9 cellular contexts compared by ENCODE assay signal in genomic region chr19:45405435-45406164, GRCh38. TPM values are rescaled to one million over a fixed set of nuclear protein-coding genes. Genes with fewer than 3 reads are reported as not detected.
DNase-seq lines count a peak whose midpoint lies in the region; ATAC-seq, FAIRE-seq and TF ChIP-seq lines count a peak whose summit lies in the region.
"Had no signal": no experiment of that assay in that cellular context is flagged by ENCODE, and none has a peak within 500 bp of the region (broad histone marks: within the 10 kb centered on the region; RNA-seq: fewer than 3 reads in every experiment).

No MANE protein-coding gene starts in this region.

- peak overlapping the region; percentile 86 for H2AFZ ChIP-seq in HepG2 (ENCODE audit: low read length)

- TF ChIP-seq EP300 in HepG2 (IDR thresholded peaks at IDR 0.05; ENCODE audit: low read depth in 2 of 2, low read length in 2 of 2) (0 out of 4 replicates have a peak, but pooled peaks of 1 of the 2 experiments have one; percentile 3), HepG2 (CRISPR knock-in tag; IDR thresholded peaks at IDR 0.05; ENCODE audit: borderline replicate concordance) (no peak)

- H3K4me1 ChIP-seq in BE2C = no peaks in the 10 kb centered on the region; the same call in none of the 2 replicates
- peaks cover 29% of the 10 kb centered on the region for H3K4me1 ChIP-seq in HepG2 (ENCODE audit: insufficient read depth, low read length)

- 0 out of 2 replicates have a peak, but pooled peaks have one; percentile 4 for TF ChIP-seq RAD21 in HepG2 (CRISPR knock-in tag; IDR thresholded peaks at IDR 0.05)

- TF ChIP-seq POLR2A in GM19099 (IDR thresholded peaks at IDR 0.05; ENCODE audit: extremely low read depth, insufficient read length, low read depth) (peak; percentile 8), HepG2 (IDR thresholded peaks at IDR 0.05; ENCODE audit: insufficient read depth in 1 of 2, low read depth in 2 of 2, low read length in 2 of 2) (peak; percentile 48 to 76; a peak in 2 of 4 replicates)

- peak overlapping the region; percentile 95 for H3K27ac Mint-ChIP-seq in activated CD4-positive, alpha-beta T cell treated with anti-CD3 and anti-CD28 coated beads, Interleukin-2, amount 10 ng/mL, durations not matched to agents 7 days and 5 days

- peaks cover 23% of the 10 kb centered on the region for H3K36me3 ChIP-seq in BE2C
- H3K36me3 ChIP-seq in HepG2 (replicated peaks in 1 of 2; ENCODE audit: control insufficient read depth in 1 of 2, insufficient read depth in 2 of 2, low read length in 2 of 2) = peaks cover 7 to 8% of the 10 kb centered on the region in 2 experiments; a peak in 3 of 5 replicates

- intact Hi-C loops in HepG2 (cut with micrococcal nuclease; ENCODE audit: unreplicated experiment) = no loop called here

- TF ChIP-seq CTCF in BE2C (IDR thresholded peaks at IDR 0.05; ENCODE audit: low read depth, low read length) (no peak), HepG2 (CRISPR knock-in tag; IDR thresholded peaks at IDR 0.05) (no peak)

- H3K4me3 Mint-ChIP-seq in activated CD4-positive, alpha-beta T cell treated with anti-CD3 and anti-CD28 coated beads, Interleukin-2, amount 10 ng/mL, durations not matched to agents 7 days and 5 days = peak overlapping the region; percentile 85

- CTCF ChIA-PET in activated CD4-positive, alpha-beta T cell treated with anti-CD3 and anti-CD28 coated beads, Interleukin-2, amount 10 ng/mL, durations not matched to agents 7 days and 5 days (lab: Charles Lee) = interaction anchor here (0.7 to 4.5 kb wide), 5 partner anchors 34 to 255 kb away, joined by 3 to 32 read pairs (median 3); no protein-coding TSS in a partner anchor
- CTCF ChIA-PET in HepG2 (lab: Yijun Ruan, JAX; ENCODE audit: low intra/inter-chr PET ratio, low total read pairs) = interaction anchor here (2.2 to 2.8 kb wide), 2 partner anchors 73 to 80 kb away, joined by 12 to 19 read pairs; no protein-coding TSS in a partner anchor

- DNase-seq in BE2C (peak; percentile 89), NCI-H510A treated with DMSO at 0.1 percent for 48 hours (lab: John Stamatoyannopoulos, UW) (peak; percentile 96), dedifferentiated amniotic fluid mesenchymal stem cell (ENCODE audit: extremely low spot score) (peak; percentile 80), HepG2 (ENCODE audit: low spot score) (peak; percentile 81)
- DNase-seq in activated CD4-positive, alpha-beta T cell treated with anti-CD3 and anti-CD28 coated beads, Interleukin-2, amount 10 ng/mL, durations not matched to agents 7 days and 5 days = peak; percentile 88
- peak; percentile 72 to 76 for DNase-seq in stimulated activated CD4-positive, alpha-beta T cell treated with anti-CD3 and anti-CD28 coated beads, Interleukin-2, amount 100 ng/mL, for 48 hours

- WGBS in HepG2 (ENCODE audit: low lambda C conversion rate) = 1% methylated on average over 17 of the region's 45 CpGs

- peaks cover 23% of the 10 kb centered on the region for H3K79me2 ChIP-seq in HepG2 (ENCODE audit: insufficient read depth, low read length)

- H3K27ac ChIP-seq in HepG2 (ENCODE audit: extremely low read length, insufficient read depth, low read length) = peak overlapping the region; percentile 92

- peak overlapping the region; percentile 94 for H3K9ac ChIP-seq in HepG2 (ENCODE audit: insufficient read depth, low read depth, low read length)

- peak overlapping the region; percentile 85 for H3K4me2 ChIP-seq in HepG2 (ENCODE audit: low read depth, low read length)

- FAIRE-seq in HepG2 (lab: Jason Lieb, UNC) = no peak
- FAIRE-seq: colon had no signal

- H3K27me3 ChIP-seq in BE2C = peaks cover 7% of the 10 kb centered on the region; the same call in 1 of the 2 replicates
- no peaks in the 10 kb centered on the region; a peak in 1 of 5 replicates for H3K27me3 ChIP-seq in HepG2 (ENCODE audit: control insufficient read depth in 1 of 2, insufficient read depth in 2 of 2, low read length in 2 of 2)

- POLR2A ChIA-PET in activated CD4-positive, alpha-beta T cell treated with anti-CD3 and anti-CD28 coated beads, Interleukin-2, amount 10 ng/mL, durations not matched to agents 7 days and 5 days (lab: Charles Lee) = no interaction called here
- POLR2A ChIA-PET in HepG2 (lab: Yijun Ruan, JAX) = interaction anchor here (0.7 to 1.0 kb wide), 4 partner anchors 10 to 178 kb away, joined by 3 to 4 read pairs (median 3); no protein-coding TSS in a partner anchor

- H3K9me3 ChIP-seq in BE2C (no peaks in the 10 kb centered on the region), HepG2 (ENCODE audit: low read length) (no peaks in the 10 kb centered on the region)

- H3K4me1 Mint-ChIP-seq in activated CD4-positive, alpha-beta T cell treated with anti-CD3 and anti-CD28 coated beads, Interleukin-2, amount 10 ng/mL, durations not matched to agents 7 days and 5 days = peaks cover 43% of the 10 kb centered on the region

- H3K27me3 Mint-ChIP-seq in activated CD4-positive, alpha-beta T cell treated with anti-CD3 and anti-CD28 coated beads, Interleukin-2, amount 10 ng/mL, durations not matched to agents 7 days and 5 days = peaks cover 19% of the 10 kb centered on the region

- in situ Hi-C loops in HepG2 (cut with HindIII; ENCODE audit: extremely low pct_ligation_motif_present, low pct_unique_long_range_greater_than_20kb) = no loop called here

- no peaks in the 10 kb centered on the region for H4K20me1 ChIP-seq in HepG2 (ENCODE audit: insufficient read depth, low read length)

- H3K4me3 ChIP-seq in BE2C (ENCODE audit: low read depth, low read length) = peak overlapping the region; percentile 89
- H3K4me3 ChIP-seq in HepG2 (replicated peaks in 1 of 3; ENCODE audit: insufficient read depth in 1 of 3, low read depth in 2 of 3, low read length in 3 of 3) = peak overlapping the region; percentile 75 to 84 (median 84)

- H3K36me3 Mint-ChIP-seq in activated CD4-positive, alpha-beta T cell treated with anti-CD3 and anti-CD28 coated beads, Interleukin-2, amount 10 ng/mL, durations not matched to agents 7 days and 5 days (ENCODE audit: low read depth) = peaks cover 1% of the 10 kb centered on the region

- ATAC-seq in HG03354 (IDR thresholded peaks at IDR 0.05; ENCODE audit: poor library complexity, severe bottlenecking, unreplicated experiment) (peak; percentile 47), HepG2 (peak; percentile 81)

- TSS peak; percentile 44 for BruUV-seq in HepG2 (replicated peaks; lab: Mats Ljungman, UMichigan)

- H3K9me3 Mint-ChIP-seq in activated CD4-positive, alpha-beta T cell treated with anti-CD3 and anti-CD28 coated beads, Interleukin-2, amount 10 ng/mL, durations not matched to agents 7 days and 5 days = no peaks in the 10 kb centered on the region

RNA-seq across cellular contexts. Expression of gene PPP1R13L, which starts 0.7 kb away (rescaled TPM):
- 0.77 TPM for polyA plus RNA-seq in BE2C (2012; ENCODE audit: insufficient read depth, insufficient read length, low read depth)
- total RNA-seq in activated CD4-positive, alpha-beta T cell treated with anti-CD3 and anti-CD28 coated beads, Interleukin-2, amount 10 ng/mL, durations not matched to agents 7 days and 5 days = 10 to 100 TPM; 15.5 to 17.7 TPM
- total RNA-seq in HepG2 (2016; rRNA removed; fragmentation: Illumina TruSeq; extraction: Trizol) = 1.3 and 1.6 TPM in 2 replicates
- total RNA-seq in HepG2 (2016; cell fraction: cytosol; rRNA removed; fragmentation: Illumina TruSeq; extraction: Trizol; ENCODE audit: low read depth) = 1.1 TPM in 2 replicates
- 1.5 and 1.9 TPM in 2 replicates for total RNA-seq in HepG2 (2016; cell fraction: insoluble cytoplasmic fraction; rRNA removed; fragmentation: Illumina TruSeq; extraction: Trizol)
- 2.2 and 2.4 TPM in 2 replicates for total RNA-seq in HepG2 (2016; cell fraction: membrane; rRNA removed; fragmentation: Illumina TruSeq; extraction: Trizol)
- total RNA-seq in HepG2 (2016; cell fraction: nucleus; rRNA removed; fragmentation: Illumina TruSeq; extraction: Trizol) = 3.1 and 3.3 TPM in 2 replicates
- 6.6 and 8.8 TPM in 2 replicates for polyA plus RNA-seq in HepG2 (2011; rRNA removed)
- 3.8 and 5.5 TPM in 2 replicates for polyA plus RNA-seq in HepG2 (2011; cell fraction: cytosol; rRNA removed)
- 38.9 and 47.2 TPM in 2 replicates for polyA plus RNA-seq in HepG2 (2011; cell fraction: nucleus; rRNA removed)
- 18.0 and 19.6 TPM in 2 replicates for polyA plus RNA-seq in HepG2 (2012)
- polyA plus RNA-seq in HepG2 (2016; cell fraction: cytosol; fragmentation: Illumina TruSeq; extraction: Trizol; ENCODE audit: low read depth) = 0.78 and 1.1 TPM in 2 replicates
- polyA plus RNA-seq in HepG2 (2016; cell fraction: insoluble cytoplasmic fraction; fragmentation: Illumina TruSeq; extraction: Trizol; ENCODE audit: low read depth) = 3.8 and 3.9 TPM in 2 replicates
- polyA plus RNA-seq in HepG2 (2016; cell fraction: membrane; fragmentation: Illumina TruSeq; extraction: Trizol; ENCODE audit: low read depth) = 1.6 and 1.9 TPM in 2 replicates
- polyA plus RNA-seq in HepG2 (2016; cell fraction: nucleus; fragmentation: Illumina TruSeq; extraction: Trizol; ENCODE audit: insufficient read depth, low read depth) = 8.3 and 10.5 TPM in 2 replicates
- 6.9 and 17.3 TPM in 2 replicates for polyA minus RNA-seq in HepG2 (2011; rRNA and poly(A)+ RNA removed; ENCODE audit: low replicate concordance)
- 13.4 and 14.9 TPM in 2 replicates for polyA minus RNA-seq in HepG2 (2011; cell fraction: cytosol; rRNA and poly(A)+ RNA removed)
- 8.0 and 9.2 TPM in 2 replicates for polyA minus RNA-seq in HepG2 (2011; cell fraction: nucleus; rRNA and poly(A)+ RNA removed)

RNA-seq across cellular contexts. Expression of gene POLR1G, which starts 0.8 kb away (rescaled TPM):
- polyA plus RNA-seq in BE2C (2012; ENCODE audit: insufficient read depth, insufficient read length, low read depth) = 16.9 TPM
- total RNA-seq in activated CD4-positive, alpha-beta T cell treated with anti-CD3 and anti-CD28 coated beads, Interleukin-2, amount 10 ng/mL, durations not matched to agents 7 days and 5 days = 1 to 10 TPM; 7.0 to 7.4 TPM
- 20.8 and 23.3 TPM in 2 replicates for total RNA-seq in HepG2 (2016; rRNA removed; fragmentation: Illumina TruSeq; extraction: Trizol)
- 2.6 TPM in 2 replicates for total RNA-seq in HepG2 (2016; cell fraction: cytosol; rRNA removed; fragmentation: Illumina TruSeq; extraction: Trizol; ENCODE audit: low read depth)
- 19.8 and 20.1 TPM in 2 replicates for total RNA-seq in HepG2 (2016; cell fraction: insoluble cytoplasmic fraction; rRNA removed; fragmentation: Illumina TruSeq; extraction: Trizol)
- 7.7 and 8.2 TPM in 2 replicates for total RNA-seq in HepG2 (2016; cell fraction: membrane; rRNA removed; fragmentation: Illumina TruSeq; extraction: Trizol)
- 9.2 and 11.6 TPM in 2 replicates for total RNA-seq in HepG2 (2016; cell fraction: nucleus; rRNA removed; fragmentation: Illumina TruSeq; extraction: Trizol)
- 3.5 and 4.3 TPM in 2 replicates for polyA plus RNA-seq in HepG2 (2011; rRNA removed)
- 2.5 and 3.4 TPM in 2 replicates for polyA plus RNA-seq in HepG2 (2011; cell fraction: cytosol; rRNA removed)
- polyA plus RNA-seq in HepG2 (2011; cell fraction: nucleus; rRNA removed) = 2.3 and 2.6 TPM in 2 replicates
- polyA plus RNA-seq in HepG2 (2012) = 3.3 and 3.7 TPM in 2 replicates
- polyA plus RNA-seq in HepG2 (2016; cell fraction: cytosol; fragmentation: Illumina TruSeq; extraction: Trizol; ENCODE audit: low read depth) = 1.6 and 1.7 TPM in 2 replicates
- polyA plus RNA-seq in HepG2 (2016; cell fraction: insoluble cytoplasmic fraction; fragmentation: Illumina TruSeq; extraction: Trizol; ENCODE audit: low read depth) = 21.9 and 22.7 TPM in 2 replicates
- polyA plus RNA-seq in HepG2 (2016; cell fraction: membrane; fragmentation: Illumina TruSeq; extraction: Trizol; ENCODE audit: low read depth) = 5.1 and 5.5 TPM in 2 replicates
- 16.0 and 16.6 TPM in 2 replicates for polyA plus RNA-seq in HepG2 (2016; cell fraction: nucleus; fragmentation: Illumina TruSeq; extraction: Trizol; ENCODE audit: insufficient read depth, low read depth)
- polyA minus RNA-seq in HepG2 (2011; rRNA and poly(A)+ RNA removed; ENCODE audit: low replicate concordance) = 4.8 and 9.0 TPM in 2 replicates
- polyA minus RNA-seq in HepG2 (2011; cell fraction: cytosol; rRNA and poly(A)+ RNA removed) = 4.7 and 6.7 TPM in 2 replicates
- polyA minus RNA-seq in HepG2 (2011; cell fraction: nucleus; rRNA and poly(A)+ RNA removed) = 1.7 and 1.9 TPM in 2 replicates

RNA-seq across cellular contexts. Expression of gene ERCC1, which starts 18.1 kb away (rescaled TPM):
- 120 TPM for polyA plus RNA-seq in BE2C (2012; ENCODE audit: insufficient read depth, insufficient read length, low read depth)
- 10 to 100 TPM; 59.9 to 66.1 TPM for total RNA-seq in activated CD4-positive, alpha-beta T cell treated with anti-CD3 and anti-CD28 coated beads, Interleukin-2, amount 10 ng/mL, durations not matched to agents 7 days and 5 days
- total RNA-seq in HepG2 (2016; rRNA removed; fragmentation: Illumina TruSeq; extraction: Trizol) = 39.3 and 40.0 TPM in 2 replicates
- 45.6 and 63.1 TPM in 2 replicates for total RNA-seq in HepG2 (2016; cell fraction: cytosol; rRNA removed; fragmentation: Illumina TruSeq; extraction: Trizol; ENCODE audit: low read depth)
- 33.8 and 46.8 TPM in 2 replicates for total RNA-seq in HepG2 (2016; cell fraction: insoluble cytoplasmic fraction; rRNA removed; fragmentation: Illumina TruSeq; extraction: Trizol)
- 47.2 and 50.6 TPM in 2 replicates for total RNA-seq in HepG2 (2016; cell fraction: membrane; rRNA removed; fragmentation: Illumina TruSeq; extraction: Trizol)
- 15.5 and 16.4 TPM in 2 replicates for total RNA-seq in HepG2 (2016; cell fraction: nucleus; rRNA removed; fragmentation: Illumina TruSeq; extraction: Trizol)
- polyA plus RNA-seq in HepG2 (2011; rRNA removed) = 66.4 and 76.6 TPM in 2 replicates
- 48.2 and 78.5 TPM in 2 replicates for polyA plus RNA-seq in HepG2 (2011; cell fraction: cytosol; rRNA removed)
- polyA plus RNA-seq in HepG2 (2011; cell fraction: nucleus; rRNA removed) = 84.4 and 86.6 TPM in 2 replicates
- polyA plus RNA-seq in HepG2 (2012) = 38.8 and 40.5 TPM in 2 replicates
- 57.8 and 73.2 TPM in 2 replicates for polyA plus RNA-seq in HepG2 (2016; cell fraction: cytosol; fragmentation: Illumina TruSeq; extraction: Trizol; ENCODE audit: low read depth)
- polyA plus RNA-seq in HepG2 (2016; cell fraction: insoluble cytoplasmic fraction; fragmentation: Illumina TruSeq; extraction: Trizol; ENCODE audit: low read depth) = 53.9 and 54.0 TPM in 2 replicates
- 53.9 and 61.0 TPM in 2 replicates for polyA plus RNA-seq in HepG2 (2016; cell fraction: membrane; fragmentation: Illumina TruSeq; extraction: Trizol; ENCODE audit: low read depth)
- 40.4 and 44.1 TPM in 2 replicates for polyA plus RNA-seq in HepG2 (2016; cell fraction: nucleus; fragmentation: Illumina TruSeq; extraction: Trizol; ENCODE audit: insufficient read depth, low read depth)
- 68.2 and 77.1 TPM in 2 replicates for polyA minus RNA-seq in HepG2 (2011; rRNA and poly(A)+ RNA removed; ENCODE audit: low replicate concordance)
- polyA minus RNA-seq in HepG2 (2011; cell fraction: cytosol; rRNA and poly(A)+ RNA removed) = 28.0 and 42.8 TPM in 2 replicates
- polyA minus RNA-seq in HepG2 (2011; cell fraction: nucleus; rRNA and poly(A)+ RNA removed) = 23.7 and 24.2 TPM in 2 replicates

RNA-seq across cellular contexts. Expression of gene ERCC2, which starts 35.2 kb away (rescaled TPM):
- 23.3 TPM for polyA plus RNA-seq in BE2C (2012; ENCODE audit: insufficient read depth, insufficient read length, low read depth)
- total RNA-seq in activated CD4-positive, alpha-beta T cell treated with anti-CD3 and anti-CD28 coated beads, Interleukin-2, amount 10 ng/mL, durations not matched to agents 7 days and 5 days = 10 to 100 TPM; 17.3 to 21.4 TPM
- total RNA-seq in HepG2 (2016; rRNA removed; fragmentation: Illumina TruSeq; extraction: Trizol) = 20.5 and 25.4 TPM in 2 replicates
- total RNA-seq in HepG2 (2016; cell fraction: cytosol; rRNA removed; fragmentation: Illumina TruSeq; extraction: Trizol; ENCODE audit: low read depth) = 4.8 and 6.0 TPM in 2 replicates
- 17.4 and 24.0 TPM in 2 replicates for total RNA-seq in HepG2 (2016; cell fraction: insoluble cytoplasmic fraction; rRNA removed; fragmentation: Illumina TruSeq; extraction: Trizol)
- 10.7 and 11.8 TPM in 2 replicates for total RNA-seq in HepG2 (2016; cell fraction: membrane; rRNA removed; fragmentation: Illumina TruSeq; extraction: Trizol)
- total RNA-seq in HepG2 (2016; cell fraction: nucleus; rRNA removed; fragmentation: Illumina TruSeq; extraction: Trizol) = 18.4 and 26.1 TPM in 2 replicates
- polyA plus RNA-seq in HepG2 (2011; rRNA removed) = 49.2 and 63.4 TPM in 2 replicates
- polyA plus RNA-seq in HepG2 (2011; cell fraction: cytosol; rRNA removed) = 18.2 and 21.9 TPM in 2 replicates
- polyA plus RNA-seq in HepG2 (2011; cell fraction: nucleus; rRNA removed) = 186 and 287 TPM in 2 replicates
- 34.7 and 38.8 TPM in 2 replicates for polyA plus RNA-seq in HepG2 (2012)
- polyA plus RNA-seq in HepG2 (2016; cell fraction: cytosol; fragmentation: Illumina TruSeq; extraction: Trizol; ENCODE audit: low read depth) = 6.0 and 6.6 TPM in 2 replicates
- 21.0 and 26.5 TPM in 2 replicates for polyA plus RNA-seq in HepG2 (2016; cell fraction: insoluble cytoplasmic fraction; fragmentation: Illumina TruSeq; extraction: Trizol; ENCODE audit: low read depth)
- 12.1 and 13.4 TPM in 2 replicates for polyA plus RNA-seq in HepG2 (2016; cell fraction: membrane; fragmentation: Illumina TruSeq; extraction: Trizol; ENCODE audit: low read depth)
- polyA plus RNA-seq in HepG2 (2016; cell fraction: nucleus; fragmentation: Illumina TruSeq; extraction: Trizol; ENCODE audit: insufficient read depth, low read depth) = 89.8 and 93.0 TPM in 2 replicates
- 22.0 and 75.7 TPM in 2 replicates for polyA minus RNA-seq in HepG2 (2011; rRNA and poly(A)+ RNA removed; ENCODE audit: low replicate concordance)
- 19.7 and 20.4 TPM in 2 replicates for polyA minus RNA-seq in HepG2 (2011; cell fraction: cytosol; rRNA and poly(A)+ RNA removed)
- 28.0 and 29.0 TPM in 2 replicates for polyA minus RNA-seq in HepG2 (2011; cell fraction: nucleus; rRNA and poly(A)+ RNA removed)

Comparison
In these comparisons a context has a peak if more than half of its experiments do, and no peak if none do; other contexts are left out.
1. Peak in every context shown above with its lines: DNase-seq, ATAC-seq, H3K4me3 ChIP-seq and H3K27ac ChIP-seq.